8 cellular contexts compared by ENCODE assay signal in genomic region chr3:48088749-48089466, GRCh38.
DNase-seq lines count a peak whose midpoint lies in the region; ATAC-seq and TF ChIP-seq lines count a peak whose summit lies in the region.

No MANE protein-coding gene starts in this region.

- peaks cover 4 to 15% (median 9%) of the 10 kb centered on the region in 11 experiments; a peak in 18 of 22 replicates for H3K36me3 ChIP-seq in BLaER1 treated with 17β-estradiol and CSF1 and Interleukin-3, amounts not matched to agents 10 nM and 100 nM
- peaks cover 0 to 8% of the 10 kb centered on the region in 2 donors for H3K36me3 ChIP-seq in left lung

- H3K4me2 ChIP-seq in BLaER1 treated with 17β-estradiol and CSF1 and Interleukin-3, amounts not matched to agents 10 nM and 100 nM = peak overlapping the region; percentile 86 to 95 (median 92)

- H3K4me1 ChIP-seq in BLaER1 treated with 17β-estradiol and CSF1 and Interleukin-3, amounts not matched to agents 10 nM and 100 nM = peaks cover 33 to 45% (median 38%) of the 10 kb centered on the region in 10 experiments
- H3K4me1 ChIP-seq in left lung = peaks cover 15 to 36% of the 10 kb centered on the region in 2 donors

- H3K9me3 ChIP-seq in BLaER1 treated with 17β-estradiol and CSF1 and Interleukin-3, amounts not matched to agents 10 nM and 100 nM (replicated peaks in 1 of 11) = no peaks in the 10 kb centered on the region
- H3K9me3 ChIP-seq in left lung = no peaks in the 10 kb centered on the region

- DNase-seq in NCI-H526 treated with DMSO at 0.1 percent for 48 hours (lab: John Stamatoyannopoulos, UW) = peak; percentile 92
- DNase-seq in activated CD4-positive, alpha-beta T cell treated with anti-CD3 and anti-CD28 coated beads, Interleukin-2, amount 50 U/mL, for 1 hour = peak; percentile 92
- peak; percentile 94 for DNase-seq in dedifferentiated amniotic fluid mesenchymal stem cell (ENCODE audit: extremely low spot score)
- DNase-seq in left lung = peak; percentile 97 to 99
- peak; percentile 92 for DNase-seq in stimulated activated CD4-positive, alpha-beta T cell treated with anti-CD3 and anti-CD28 coated beads, Interleukin-2, amount 100 ng/mL, for 4 hours (ENCODE audit: low read depth)

- ATAC-seq in GM19328 (IDR thresholded peaks at IDR 0.05; ENCODE audit: unreplicated experiment) (peak; percentile 95), HG03469 (IDR thresholded peaks at IDR 0.05; ENCODE audit: unreplicated experiment) (peak; percentile 81), left lung (peak; percentile 96)

- peak overlapping the region; percentile 56 to 94 (median 88); a peak in 21 of 22 replicates for H3K27ac ChIP-seq in BLaER1 treated with 17β-estradiol and CSF1 and Interleukin-3, amounts not matched to agents 10 nM and 100 nM
- H3K27ac ChIP-seq in left lung = peak overlapping the region; percentile 94 to 96

- H4K20me1 ChIP-seq in BLaER1 treated with 17β-estradiol and CSF1 and Interleukin-3, amounts not matched to agents 10 nM and 100 nM = peaks cover 4 to 44% (median 36%) of the 10 kb centered on the region in 11 experiments; a peak in 18 of 22 replicates

- no peak for TF ChIP-seq CTCF in left lung (IDR thresholded peaks at IDR 0.05)

- intact Hi-C loops in left lung (cut with DNase I) = no loop called here

- H3K9ac ChIP-seq in BLaER1 treated with 17β-estradiol and CSF1 and Interleukin-3, amounts not matched to agents 10 nM and 100 nM = peak overlapping the region; percentile 80 to 95 (median 88)

- peak overlapping the region; percentile 81 to 98 (median 90) for H3K4me3 ChIP-seq in BLaER1 treated with 17β-estradiol and CSF1 and Interleukin-3, amounts not matched to agents 10 nM and 100 nM
- peak overlapping the region; percentile 74 to 82 for H3K4me3 ChIP-seq in left lung

- H3K27me3 ChIP-seq in BLaER1 treated with 17β-estradiol and CSF1 and Interleukin-3, amounts not matched to agents 10 nM and 100 nM = no peaks in the 10 kb centered on the region
- H3K27me3 ChIP-seq in left lung = no peaks in the 10 kb centered on the region

Comparison
In these comparisons a context has a peak if more than half of its experiments do, and no peak if none do; other contexts are left out.
1. Peak in every context shown above with its lines: DNase-seq, ATAC-seq, H3K4me3 ChIP-seq and H3K27ac ChIP-seq.